10 cellular contexts compared by ENCODE assay signal in the genomic region with DNA sequence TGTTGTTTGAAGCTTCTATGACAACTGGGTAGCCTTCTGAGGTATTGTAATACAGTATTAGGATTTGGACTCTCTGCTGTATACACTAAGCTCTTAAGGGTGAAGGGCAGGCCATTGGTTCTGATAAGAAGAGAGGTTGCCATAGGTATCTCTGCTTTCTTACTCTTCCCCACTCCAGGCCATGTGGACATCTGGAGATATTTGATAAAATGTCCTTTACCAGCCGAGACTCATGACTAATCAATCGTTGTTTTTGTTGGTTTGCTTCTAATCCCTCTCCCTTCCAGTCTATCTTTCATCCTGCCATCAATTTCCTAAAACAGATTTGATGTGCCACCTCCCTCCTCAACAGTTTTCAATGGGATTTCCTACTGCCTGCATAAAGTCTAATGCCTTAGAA.
DNase-seq lines count a peak whose midpoint lies in the region; ATAC-seq and TF ChIP-seq lines count a peak whose summit lies in the region.
"Had no signal": no experiment of that assay in that cellular context is flagged by ENCODE, and none has a peak within 500 bp of the region (broad histone marks: within the 10 kb centered on the region; RNA-seq: fewer than 3 reads in every experiment).

No MANE protein-coding gene starts in this region.

- TF ChIP-seq CTCF in thoracic aorta (IDR thresholded peaks at IDR 0.05): no peak

- CTCF ChIA-PET in activated naive CD4-positive, alpha-beta T cell treated with anti-CD3 and anti-CD28 coated beads, Interleukin-2, amount 10 ng/mL, durations not matched to agents 7 days and 5 days (lab: Charles Lee): interaction anchor here (1.1 to 2.9 kb wide), 6 partner anchors 10 to 383 kb away, joined by 3 to 18 read pairs (median 10); no protein-coding TSS in a partner anchor
- CTCF ChIA-PET in T-cell (lab: Charles Lee): interaction anchor here (0.6 to 2.6 kb wide), 3 partner anchors 14 to 36 kb away, joined by 3 to 13 read pairs (median 4); no protein-coding TSS in a partner anchor

- H3K27ac ChIP-seq in esophagus (ENCODE audit: low read depth in 2 of 2, low read length in 1 of 2) (peak overlapping the region; percentile 67 to 96), thoracic aorta (peak overlapping the region; percentile 58 to 66)

- no peak for DNase-seq in activated naive CD4-positive, alpha-beta T cell treated with anti-CD3 and anti-CD28 coated beads, Interleukin-2, amount 10 ng/mL, durations not matched to agents 7 days and 5 days
- no peak for DNase-seq in activated naive CD4-positive, alpha-beta T cell (lab: John Stamatoyannopoulos, UW)
- DNase-seq in T-cell (no peak), thoracic aorta (ENCODE audit: low spot score) (no peak), T1000 (lab: John Stamatoyannopoulos, UW) (no peak)
- DNase-seq in stimulated activated CD4-positive, alpha-beta T cell treated with anti-CD3 and anti-CD28 coated beads, Interleukin-4, amount 100 ng/mL, for 4 hours: no peak
- DNase-seq: NCI-H1436 treated with DMSO at 0.1 percent for 48 hours had no signal

- H3K27me3 ChIP-seq in esophagus (ENCODE audit: control insufficient read depth in 1 of 2, insufficient read depth in 2 of 2, low read length in 2 of 2) (no peaks in the 10 kb centered on the region), thoracic aorta (replicated peaks; ENCODE audit: insufficient read depth) (no peaks in the 10 kb centered on the region)
- H3K27me3 ChIP-seq: right atrium auricular region had no signal

- H3K4me1 ChIP-seq in esophagus (ENCODE audit: control insufficient read depth in 2 of 2, insufficient read depth in 2 of 2, low read length in 1 of 2) (peaks cover 6 to 25% of the 10 kb centered on the region in 2 donors), thoracic aorta (ENCODE audit: control insufficient read depth in 1 of 2, low read depth in 2 of 2) (peaks cover 25 to 44% of the 10 kb centered on the region in 2 donors)

- ATAC-seq in T-cell (replicated peaks in 1 of 4) (no peak), thoracic aorta (ENCODE audit: insufficient number of reproducible peaks, low FRiP score, low read depth) (no peak), GM18907 (IDR thresholded peaks at IDR 0.05; ENCODE audit: unreplicated experiment) (no peak)

- WGBS in esophagus, 2 donors: 48 to 50% methylated on average over 2 of the region's 2 CpGs

- POLR2A ChIA-PET in T-cell (lab: Charles Lee): no interaction called here

- H3K4me3 ChIP-seq in esophagus (ENCODE audit: low read depth in 1 of 2, low read length in 2 of 2): no peak overlapping the region
- H3K4me3 ChIP-seq in thoracic aorta: no peak overlapping the region
- H3K4me3 ChIP-seq: right atrium auricular region had no signal

- no peaks in the 10 kb centered on the region for H3K36me3 ChIP-seq in esophagus (ENCODE audit: control insufficient read depth in 2 of 2, insufficient read depth in 2 of 2, low read length in 1 of 2)
- H3K36me3 ChIP-seq in thoracic aorta: no peaks in the 10 kb centered on the region
- H3K36me3 ChIP-seq: right atrium auricular region had no signal

- H3K4me3 Mint-ChIP-seq in activated naive CD4-positive, alpha-beta T cell treated with anti-CD3 and anti-CD28 coated beads, Interleukin-2, amount 10 ng/mL, durations not matched to agents 7 days and 5 days: no peak overlapping the region
- no peak overlapping the region for H3K4me3 Mint-ChIP-seq in T-cell

- H3K36me3 Mint-ChIP-seq in activated naive CD4-positive, alpha-beta T cell treated with anti-CD3 and anti-CD28 coated beads, Interleukin-2, amount 10 ng/mL, durations not matched to agents 7 days and 5 days: peaks cover 9% of the 10 kb centered on the region
- no peaks in the 10 kb centered on the region for H3K36me3 Mint-ChIP-seq in T-cell

- peaks cover 3% of the 10 kb centered on the region for H3K27me3 Mint-ChIP-seq in activated naive CD4-positive, alpha-beta T cell treated with anti-CD3 and anti-CD28 coated beads, Interleukin-2, amount 10 ng/mL, durations not matched to agents 7 days and 5 days
- H3K27me3 Mint-ChIP-seq in T-cell: peaks cover 0 to 3% of the 10 kb centered on the region in 2 donors

- H3K9me3 ChIP-seq in esophagus (ENCODE audit: control insufficient read depth in 2 of 2, insufficient read depth in 1 of 2, low read depth in 1 of 2, low read length in 1 of 2) (no peaks in the 10 kb centered on the region), thoracic aorta (no peaks in the 10 kb centered on the region)
- H3K9me3 ChIP-seq: right atrium auricular region had no signal

- peak overlapping the region; percentile 81 for H3K27ac Mint-ChIP-seq in activated naive CD4-positive, alpha-beta T cell treated with anti-CD3 and anti-CD28 coated beads, Interleukin-2, amount 10 ng/mL, durations not matched to agents 7 days and 5 days
- H3K27ac Mint-ChIP-seq in T-cell: peak overlapping the region; percentile 30 to 37

- peaks cover 71% of the 10 kb centered on the region for H3K4me1 Mint-ChIP-seq in activated naive CD4-positive, alpha-beta T cell treated with anti-CD3 and anti-CD28 coated beads, Interleukin-2, amount 10 ng/mL, durations not matched to agents 7 days and 5 days
- peaks cover 32 to 43% (median 40%) of the 10 kb centered on the region in 3 donors for H3K4me1 Mint-ChIP-seq in T-cell

- H3K9me3 Mint-ChIP-seq in activated naive CD4-positive, alpha-beta T cell treated with anti-CD3 and anti-CD28 coated beads, Interleukin-2, amount 10 ng/mL, durations not matched to agents 7 days and 5 days: peaks cover 9% of the 10 kb centered on the region
- peaks cover 5 to 10% (median 7%) of the 10 kb centered on the region in 3 donors for H3K9me3 Mint-ChIP-seq in T-cell
